In the genomic region with DNA sequence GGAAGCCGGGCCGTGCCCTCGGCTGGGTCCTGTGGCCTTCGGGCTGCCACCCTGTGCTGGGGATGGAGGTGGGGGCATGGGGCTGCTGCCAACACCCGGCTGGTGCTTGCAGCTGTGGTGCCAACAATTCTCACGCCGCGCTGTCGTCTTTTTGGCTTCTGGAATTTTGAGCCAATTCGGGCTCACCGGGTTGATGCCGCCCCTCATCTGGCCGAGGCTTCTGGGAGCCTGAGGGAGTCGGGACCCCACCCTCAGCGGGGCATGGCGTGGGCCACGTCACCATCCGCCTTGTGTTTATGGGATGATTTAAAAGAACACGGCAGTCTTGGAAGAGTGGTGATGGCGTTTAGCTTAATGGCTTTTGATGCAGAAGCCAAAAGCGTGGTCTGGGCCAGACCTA, we compare ENCODE assay signal across 29 cellular contexts. TPM values are rescaled to one million over a fixed set of nuclear protein-coding genes. Genes with fewer than 3 reads are reported as not detected.
DNase-seq lines count a peak whose midpoint lies in the region; ATAC-seq and TF ChIP-seq lines count a peak whose summit lies in the region.
"Had no signal": no experiment of that assay in that cellular context is flagged by ENCODE, and none has a peak within 500 bp of the region (broad histone marks: within the 10 kb centered on the region; RNA-seq: fewer than 3 reads in every experiment).

No MANE protein-coding gene starts in this region.

- intact Hi-C loops in left lung (cut with DNase I) = no loop called here
- intact Hi-C loops in sigmoid colon (cut with DNase I) = no loop called here

- TF ChIP-seq CTCF in Peyer's patch (IDR thresholded peaks at IDR 0.05) (no peak), left lung (IDR thresholded peaks at IDR 0.05) (no peak), sigmoid colon (IDR thresholded peaks at IDR 0.05) (no peak)

- H3K4me1 ChIP-seq in Peyer's patch (peaks cover 0 to 5% (median 0%) of the 10 kb centered on the region in 4 donors), left lung (peaks cover 0 to 11% of the 10 kb centered on the region in 2 donors), sigmoid colon (peaks cover 0 to 8% (median 5%) of the 10 kb centered on the region in 4 donors)
- H3K4me1 ChIP-seq: breast epithelium, colonic mucosa had no signal

- H3K9me3 ChIP-seq in Peyer's patch = no peaks in the 10 kb centered on the region
- H3K9me3 ChIP-seq in left lung = no peaks in the 10 kb centered on the region
- no peaks in the 10 kb centered on the region for H3K9me3 ChIP-seq in sigmoid colon
- H3K9me3 ChIP-seq: breast epithelium, colonic mucosa had no signal

- no peak for TF ChIP-seq EP300 in sigmoid colon (IDR thresholded peaks at IDR 0.05)

- H3K4me3 ChIP-seq in Peyer's patch (no peak overlapping the region), left lung (no peak overlapping the region), sigmoid colon (no peak overlapping the region)
- H3K4me3 ChIP-seq: breast epithelium, colonic mucosa had no signal

- TF ChIP-seq POLR2A in Peyer's patch (IDR thresholded peaks at IDR 0.05) (no peak), sigmoid colon (IDR thresholded peaks at IDR 0.05) (no peak)

- WGBS in sigmoid colon, 2 donors = 71 to 86% methylated on average over 21 of the region's 21 CpGs

- H3K27me3 ChIP-seq in Peyer's patch = no peaks in the 10 kb centered on the region
- peaks cover 0 to 4% of the 10 kb centered on the region in 2 donors for H3K27me3 ChIP-seq in left lung
- H3K27me3 ChIP-seq in sigmoid colon = peaks cover 0 to 5% (median 3%) of the 10 kb centered on the region in 3 donors
- H3K27me3 ChIP-seq: colonic mucosa had no signal

- H3K27ac ChIP-seq in Peyer's patch (no peak overlapping the region), left lung (no peak overlapping the region), sigmoid colon (no peak overlapping the region)
- H3K27ac ChIP-seq: 22Rv1, breast epithelium, colonic mucosa had no signal

- H3K36me3 ChIP-seq in Peyer's patch (no peaks in the 10 kb centered on the region), left lung (no peaks in the 10 kb centered on the region), sigmoid colon (no peaks in the 10 kb centered on the region)
- H3K36me3 ChIP-seq: breast epithelium, colonic mucosa had no signal

- peak; percentile 4 for DNase-seq in activated CD4-positive, alpha-beta T cell treated with anti-CD3 and anti-CD28 coated beads for 1 hour
- DNase-seq in activated CD4-positive, alpha-beta T cell treated with anti-CD3 and anti-CD28 coated beads, Interleukin-2, amount 50 U/mL, for 1 hour = no peak
- DNase-seq in Peyer's patch (peak; percentile 13 to 37 (median 35)), left lung (peak; percentile 19 to 70), sigmoid colon (peak; percentile 59), iPS-NIHi7 (ENCODE audit: extremely low spot score) (no peak), NCI-H1105 treated with DMSO at 0.1 percent for 48 hours (lab: John Stamatoyannopoulos, UW) (no peak), hypothalamus (lab: John Stamatoyannopoulos, UW) (no peak)
- DNase-seq: activated CD8-positive, alpha-beta T cell treated with anti-CD3 and anti-CD28 coated beads for 36 hours; activated naive CD4-positive, alpha-beta T cell treated with Interleukin-2 at 50 U/mL for 16 hours; activated T-cell treated with anti-CD3 and anti-CD28 coated beads for 4 hours; amniotic stem cell; colonic mucosa; foreskin fibroblast; H9; IMR-90; mesendoderm; naive B cell; NCI-H1694; NCI-H510A; SHP77 treated with DMSO at 0.1 percent for 48 hours; stimulated activated CD4-positive, alpha-beta T cell treated with anti-CD3 and anti-CD28 coated beads, Interleukin-2, amount 100 ng/mL, for 48 hours; T1000 had no signal

- no peak for ATAC-seq in left lung
- ATAC-seq: activated CD8-positive, alpha-beta T cell treated with anti-CD3 and anti-CD28 coated beads for 36 hours; esophagus mucosa had no signal

RNA-seq across cellular contexts. Expression of a gene that starts 8.7 kb away (rescaled TPM):
- total RNA-seq in Peyer's patch (not detected), left lung (not detected), sigmoid colon (not detected)
- not detected for polyA plus RNA-seq in sigmoid colon
- total RNA-seq: activated CD8-positive, alpha-beta T cell treated with anti-CD3 and anti-CD28 coated beads for 36 hours; breast epithelium; Calu3; colonic mucosa; esophagus mucosa; H9; IMR-90; OCI-LY7 had no signal
- polyA plus RNA-seq: CD14-positive monocyte, IMR-90 had no signal

RNA-seq across cellular contexts. Expression of a gene that starts 31.8 kb away (rescaled TPM):
- total RNA-seq in Peyer's patch (not detected), left lung (under 1 TPM in 1 of 2 donors, not detected in 1; 0.45 TPM), sigmoid colon (1 to 10 TPM in 1 of 4 donors, not detected in 3; 1.5 TPM)
- under 1 TPM in 1 of 3 donors, not detected in 2; 0.19 TPM for polyA plus RNA-seq in sigmoid colon
- total RNA-seq: Calu3, colonic mucosa, IMR-90, OCI-LY7 had no signal

RNA-seq across cellular contexts. Expression of a gene that starts 36.1 kb away (rescaled TPM):
- total RNA-seq in Peyer's patch (under 1 TPM in 1 of 4 donors, not detected in 3; 0.27 TPM), left lung (1 to 10 TPM; 1.8 to 2.0 TPM), sigmoid colon (1 to 10 TPM in 1 of 4 donors, under 1 TPM in 3; 0.71 to 2.2 (median 0.89) TPM)
- polyA plus RNA-seq in sigmoid colon = 1 to 10 TPM in 1 of 3 donors, under 1 TPM in 1, not detected in 1; under 0.01 to 1.0 TPM

RNA-seq across cellular contexts. Expression of a gene that starts 36.7 kb away (rescaled TPM):
- total RNA-seq in Peyer's patch (10 to 100 TPM in 1 of 4 donors, 1 to 10 TPM in 3; 3.3 to 39.6 (median 6.8) TPM), left lung (10 to 100 TPM; 23.4 to 63.9 TPM), sigmoid colon (10 to 100 TPM in 2 of 4 donors, 1 to 10 TPM in 2; 7.5 to 12.3 (median 10.5) TPM)
- polyA plus RNA-seq in sigmoid colon = 10 to 100 TPM; 11.1 to 22.0 (median 12.6) TPM

RNA-seq across cellular contexts. Expression of a gene that starts 48.2 kb away (rescaled TPM):
- under 1 TPM in 2 of 4 donors, not detected in 2; 0.18 to 0.83 TPM for total RNA-seq in Peyer's patch
- not detected for total RNA-seq in left lung
- total RNA-seq in sigmoid colon = 1 to 10 TPM in 1 of 4 donors, under 1 TPM in 3; under 0.01 to 1.1 (median 0.22) TPM
- under 1 TPM in 1 of 3 donors, not detected in 2; 0.31 TPM for polyA plus RNA-seq in sigmoid colon
- total RNA-seq: activated CD8-positive, alpha-beta T cell treated with anti-CD3 and anti-CD28 coated beads for 36 hours; esophagus mucosa; IMR-90 had no signal
- polyA plus RNA-seq: CD14-positive monocyte, IMR-90 had no signal

Comparison
In these comparisons a context has a peak if more than half of its experiments do, and no peak if none do; other contexts are left out.
1. DNase-seq: peak in activated CD4-positive, alpha-beta T cell treated with anti-CD3 and anti-CD28 coated beads for 1 hour (single experiment), Peyer's patch (3 of 3), left lung (2 of 2) and sigmoid colon (single experiment); none in activated CD4-positive, alpha-beta T cell treated with anti-CD3 and anti-CD28 coated beads, Interleukin-2, amount 50 U/mL, for 1 hour (single experiment), iPS-NIHi7 (single experiment), NCI-H1105 treated with DMSO at 0.1 percent for 48 hours (single experiment) and hypothalamus (0 of 51).